ENCODE assay signal across 15 cellular contexts in the genomic region with DNA sequence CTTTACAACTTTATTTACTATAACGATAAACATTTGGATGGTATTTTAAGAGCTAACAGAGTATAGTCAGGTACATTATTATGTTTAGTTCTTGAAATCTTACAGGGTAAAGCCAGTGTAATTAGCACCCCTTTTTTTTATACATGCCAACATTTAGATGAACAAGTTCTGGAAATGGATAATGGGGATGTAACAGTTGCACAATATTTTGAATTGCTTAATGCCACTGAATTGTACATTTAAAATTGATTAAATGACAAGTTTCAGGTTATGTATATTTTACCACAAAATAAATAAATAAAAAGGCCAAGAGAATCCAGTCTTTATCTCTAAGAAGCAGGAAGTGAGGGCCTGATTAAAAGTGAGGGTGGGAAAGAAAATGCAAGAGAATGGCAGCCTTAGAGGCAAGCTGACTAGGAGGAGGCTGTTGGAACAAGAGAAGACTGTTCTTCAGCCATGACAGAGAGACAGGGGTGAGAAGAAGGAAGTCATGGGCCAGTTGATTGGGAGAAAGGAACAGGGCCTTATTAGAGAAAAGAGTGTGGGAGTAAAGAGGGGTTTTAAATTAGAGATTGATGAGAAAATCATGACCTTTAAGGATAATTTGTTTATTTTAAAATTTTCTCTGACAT. TPM values are rescaled to one million over a fixed set of nuclear protein-coding genes. Genes with fewer than 3 reads are reported as not detected.
A peak's percentile ranks its signal among the peaks of the same experiment; 100 is the strongest.
DNase-seq lines count a peak whose midpoint lies in the region; ATAC-seq and TF ChIP-seq lines count a peak whose summit lies in the region.
"Had no signal": no experiment of that assay in that cellular context is flagged by ENCODE, and none has a peak within 500 bp of the region (broad histone marks: within the 10 kb centered on the region; RNA-seq: fewer than 3 reads in every experiment).

No MANE protein-coding gene starts in this region.

- peak overlapping the region; percentile 46 for H2BK5ac ChIP-seq in IMR-90 (ENCODE audit: low read depth, low read length, poor library complexity, severe bottlenecking)

- no peak overlapping the region for H3K4me3 Mint-ChIP-seq in Calu3 (ENCODE audit: low read depth, unreplicated experiment)
- no peak overlapping the region for H3K4me3 Mint-ChIP-seq in dendritic cell treated with granulocyte-macrophage colony-stimulating factor and Interleukin-4, amounts not matched to agents 40 ng/mL and 50 ng/mL, for 4 days
- H3K4me3 Mint-ChIP-seq: CD4-positive, CD25-positive, alpha-beta regulatory T cell had no signal

- no peak for ATAC-seq in IMR-90 (ENCODE audit: low read depth)
- ATAC-seq: A549 had no signal

- H2BK120ac ChIP-seq in IMR-90 (ENCODE audit: low read depth, low read length) = peak overlapping the region; percentile 44; the same call in 1 of the 2 replicates

- peak overlapping the region; percentile 32 for H3K27ac Mint-ChIP-seq in Calu3 (ENCODE audit: unreplicated experiment)
- peak overlapping the region; percentile 3 for H3K27ac Mint-ChIP-seq in dendritic cell treated with granulocyte-macrophage colony-stimulating factor and Interleukin-4, amounts not matched to agents 40 ng/mL and 50 ng/mL, for 4 days
- H3K27ac Mint-ChIP-seq: CD4-positive, CD25-positive, alpha-beta regulatory T cell had no signal

- dilution Hi-C loops in IMR-90 (cut with HindIII; ENCODE audit: low sequenced_read_pairs, unreplicated experiment) = no loop called here

- H3K27me3 ChIP-seq in IMR-90 (ENCODE audit: control insufficient read depth, insufficient read depth, low read length) = no peaks in the 10 kb centered on the region
- H3K27me3 ChIP-seq: BLaER1 had no signal

- 0 out of 2 replicates have a peak overlapping the region, but pooled peaks have one; percentile 63 for H3K23ac ChIP-seq in IMR-90 (ENCODE audit: low read depth, low read length)

- no peak overlapping the region for H2AK9ac ChIP-seq in IMR-90 (replicated peaks; ENCODE audit: low read depth, low read length, poor library complexity)

- no peaks in the 10 kb centered on the region for H3K79me1 ChIP-seq in IMR-90 (ENCODE audit: low read depth in 1 of 2, low read length in 2 of 2)

- H3K36me3 ChIP-seq in IMR-90 (ENCODE audit: control insufficient read depth, insufficient read depth, low read length) = no peaks in the 10 kb centered on the region
- H3K36me3 ChIP-seq: BLaER1 had no signal

- no peak for TF ChIP-seq POLR2A in IMR-90 (IDR thresholded peaks at IDR 0.05; ENCODE audit: low read depth, low read length)

- peak overlapping the region in 1 of 2 experiments; percentile 71; a peak in 2 of 4 replicates for H4K8ac ChIP-seq in IMR-90 (ENCODE audit: low read depth in 2 of 2, low read length in 2 of 2)

- no peaks in the 10 kb centered on the region for H3K27me3 Mint-ChIP-seq in Calu3 (ENCODE audit: unreplicated experiment)
- no peaks in the 10 kb centered on the region for H3K27me3 Mint-ChIP-seq in dendritic cell treated with granulocyte-macrophage colony-stimulating factor and Interleukin-4, amounts not matched to agents 40 ng/mL and 50 ng/mL, for 4 days

- intact Hi-C loops in Calu3 (cut with micrococcal nuclease; ENCODE audit: unreplicated experiment) (no loop called here), IMR-90 (cut with micrococcal nuclease) (no loop called here)
- intact Hi-C loops in dendritic cell treated with granulocyte-macrophage colony-stimulating factor and Interleukin-4, amounts not matched to agents 40 ng/mL and 50 ng/mL, for 4 days (cut with micrococcal nuclease) = no loop called here

- H3K4me1 ChIP-seq in IMR-90 (ENCODE audit: control insufficient read depth, insufficient read depth, low read length) = peaks cover 5% of the 10 kb centered on the region; the same call in 1 of the 2 replicates
- H3K4me1 ChIP-seq: A549, BLaER1 had no signal

- no peak overlapping the region for H3K9ac ChIP-seq in IMR-90 (ENCODE audit: low read depth, low read length)
- H3K9ac ChIP-seq: BLaER1 had no signal

- H3K4me3 ChIP-seq in IMR-90 (ENCODE audit: insufficient read depth, low read depth, low read length) = no peak overlapping the region
- H3K4me3 ChIP-seq: A549, BLaER1 had no signal

- CTCF ChIA-PET in Calu3 (lab: Charles Lee) (no interaction called here), IMR-90 (lab: Yijun Ruan, JAX) (no interaction called here)

- no CpG with 5 or more reads among the region's 1 CpG for WGBS in IMR-90 (ENCODE audit: extremely low coverage in 2 of 2, insufficient read length in 1 of 2), 2 experiments

- H2BK15ac ChIP-seq in IMR-90 (ENCODE audit: low read depth, low read length) = peak overlapping the region; percentile 80; the same call in 2 of the 3 replicates

- H3K18ac ChIP-seq in IMR-90 (ENCODE audit: low read depth, low read length) = peak overlapping the region; percentile 34

- peak overlapping the region; percentile 68 for H3K14ac ChIP-seq in IMR-90 (replicated peaks; ENCODE audit: low read depth, low read length)

- peak overlapping the region; percentile 71; the same call in 1 of the 2 replicates for H3K4ac ChIP-seq in IMR-90 (ENCODE audit: low read depth, low read length)

- in situ Hi-C loops in IMR-90 (cut with MboI; ENCODE audit: low sequenced_read_pairs) = no loop called here

- no peaks in the 10 kb centered on the region for H4K20me1 ChIP-seq in IMR-90 (ENCODE audit: insufficient read depth, low read length)
- H4K20me1 ChIP-seq: BLaER1 had no signal

- H2BK20ac ChIP-seq in IMR-90 (ENCODE audit: low read depth, low read length) = peak overlapping the region; percentile 87; the same call in 1 of the 2 replicates

- DNase-seq in Calu3 = no peak
- DNase-seq in IMR-90 = no peak
- DNase-seq in OCI-M1 (lab: John Stamatoyannopoulos, UW) = peak; percentile 17
- DNase-seq in activated CD4-positive, alpha-beta T cell treated with anti-CD3 and anti-CD28 coated beads, Interleukin-2, amount 50 U/mL, for 1 hour = no peak
- DNase-seq in hippocampal formation (lab: John Stamatoyannopoulos, UW) = no peak
- DNase-seq in NCI-H82 treated with DMSO at 0.1 percent for 48 hours (lab: John Stamatoyannopoulos, UW; ENCODE audit: unreplicated experiment) = no peak
- DNase-seq in AG20443 (ENCODE audit: low spot score) = no peak
- DNase-seq: CD4-positive, CD25-positive, alpha-beta regulatory T cell; DND-41; GDM1; HCEC 1CT; KG1 had no signal

- no peak overlapping the region for H2AFZ ChIP-seq in IMR-90 (replicated peaks; ENCODE audit: low read length, poor library complexity)

- H4K5ac ChIP-seq in IMR-90 (ENCODE audit: low read depth, low read length) = peak overlapping the region; percentile 44; the same call in 1 of the 2 replicates

- peak overlapping the region; percentile 35; the same call in 1 of the 2 replicates for H2AK5ac ChIP-seq in IMR-90 (ENCODE audit: low read depth, low read length)

- H3K9me3 Mint-ChIP-seq in Calu3 (ENCODE audit: low read depth, unreplicated experiment) = peaks cover 6% of the 10 kb centered on the region
- H3K9me3 Mint-ChIP-seq in dendritic cell treated with granulocyte-macrophage colony-stimulating factor and Interleukin-4, amounts not matched to agents 40 ng/mL and 50 ng/mL, for 4 days = peaks cover 19% of the 10 kb centered on the region

- peaks cover 27% of the 10 kb centered on the region for H3K4me1 Mint-ChIP-seq in Calu3 (ENCODE audit: low read depth, unreplicated experiment)
- H3K4me1 Mint-ChIP-seq in dendritic cell treated with granulocyte-macrophage colony-stimulating factor and Interleukin-4, amounts not matched to agents 40 ng/mL and 50 ng/mL, for 4 days (ENCODE audit: low read depth) = peaks cover 25% of the 10 kb centered on the region
- H3K4me1 Mint-ChIP-seq: CD4-positive, CD25-positive, alpha-beta regulatory T cell had no signal

- no peaks in the 10 kb centered on the region for H3K9me1 ChIP-seq in IMR-90 (ENCODE audit: insufficient read depth, low read length)

- TF ChIP-seq CTCF in Calu3 (IDR thresholded peaks at IDR 0.05; ENCODE audit: unreplicated experiment) = no peak
- no peak for TF ChIP-seq CTCF in IMR-90 (conservative IDR thresholded peaks at IDR 0.05; ENCODE audit: low read depth, low read length)

- H3K9me3 ChIP-seq in IMR-90 (ENCODE audit: control insufficient read depth, insufficient read depth, low read length) = peaks cover 11% of the 10 kb centered on the region
- H3K9me3 ChIP-seq: A549 had no signal

- no peak overlapping the region for H3K4me2 ChIP-seq in IMR-90 (ENCODE audit: low read depth, low read length)
- H3K4me2 ChIP-seq: A549, BLaER1 had no signal

- H4K91ac ChIP-seq in IMR-90 (ENCODE audit: insufficient read depth, low read depth, low read length) = peak overlapping the region; percentile 75

- H3K27ac ChIP-seq in IMR-90 (ENCODE audit: insufficient read depth, low read length) = peak overlapping the region; percentile 44; the same call in 1 of the 2 replicates
- H3K27ac ChIP-seq: A549, BLaER1 had no signal

- POLR2A ChIA-PET in IMR-90 (lab: Charles Lee; ENCODE audit: unreplicated experiment) = no interaction called here

- TF ChIP-seq RAD21 in IMR-90 (IDR thresholded peaks at IDR 0.05; ENCODE audit: low read length) = no peak

- BruUV-seq in Calu3 (replicated peaks; lab: Mats Ljungman, UMichigan) (no TSS peak), IMR-90 (replicated peaks; lab: Mats Ljungman, UMichigan) (no TSS peak)

- H3K56ac ChIP-seq in IMR-90 (ENCODE audit: extremely low read depth, insufficient read depth, low read length) = 0 out of 2 replicates have a peak overlapping the region, but pooled peaks have one; percentile 32

- H3K36me3 Mint-ChIP-seq in Calu3 (ENCODE audit: insufficient read depth, unreplicated experiment) = no peaks in the 10 kb centered on the region
- H3K36me3 Mint-ChIP-seq in dendritic cell treated with granulocyte-macrophage colony-stimulating factor and Interleukin-4, amounts not matched to agents 40 ng/mL and 50 ng/mL, for 4 days (ENCODE audit: low read depth) = peaks cover 8% of the 10 kb centered on the region
- H3K36me3 Mint-ChIP-seq: CD4-positive, CD25-positive, alpha-beta regulatory T cell had no signal

TF ChIP-seq in IMR-90, 13 proteins besides CTCF, POLR2A, EP300 and RAD21:
- TF ChIP-seq RCOR1 (IDR thresholded peaks at IDR 0.05; ENCODE audit: insufficient replicate concordance, low read length) (no peak), CEBPB (IDR thresholded peaks at IDR 0.05; ENCODE audit: low read depth, low read length) (peak; percentile 67; the same call in 1 of the 2 replicates), CHD1 (IDR thresholded peaks at IDR 0.05; ENCODE audit: low read depth, low read length) (no peak), MXI1 (IDR thresholded peaks at IDR 0.05; ENCODE audit: borderline replicate concordance, low read depth, low read length) (no peak)

RNA-seq across cellular contexts. Expression of a gene that starts 49.9 kb away (rescaled TPM):
- total RNA-seq in Calu3 (2022) (not detected in 2 replicates), IMR-90 (2012; rRNA removed) (0.18 and 0.28 TPM in 2 replicates)
- polyA plus RNA-seq in IMR-90 (2012; rRNA removed) = 0.04 and 0.12 TPM in 2 replicates
- polyA plus RNA-seq in IMR-90 (2012; cell fraction: cytosol; rRNA removed) = 0.02 TPM in 1 of 2 replicates, not detected in the other
- polyA plus RNA-seq in IMR-90 (2012; cell fraction: nucleus; rRNA removed; ENCODE audit: low replicate concordance) = 0.31 TPM in 1 of 2 replicates, not detected in the other
- total RNA-seq: CD4-positive, CD25-positive, alpha-beta regulatory T cell had no signal
- polyA plus RNA-seq: A549; CD4-positive, CD25-positive, alpha-beta regulatory T cell had no signal
